ENCODE assay signal across 8 cellular contexts in the genomic region with DNA sequence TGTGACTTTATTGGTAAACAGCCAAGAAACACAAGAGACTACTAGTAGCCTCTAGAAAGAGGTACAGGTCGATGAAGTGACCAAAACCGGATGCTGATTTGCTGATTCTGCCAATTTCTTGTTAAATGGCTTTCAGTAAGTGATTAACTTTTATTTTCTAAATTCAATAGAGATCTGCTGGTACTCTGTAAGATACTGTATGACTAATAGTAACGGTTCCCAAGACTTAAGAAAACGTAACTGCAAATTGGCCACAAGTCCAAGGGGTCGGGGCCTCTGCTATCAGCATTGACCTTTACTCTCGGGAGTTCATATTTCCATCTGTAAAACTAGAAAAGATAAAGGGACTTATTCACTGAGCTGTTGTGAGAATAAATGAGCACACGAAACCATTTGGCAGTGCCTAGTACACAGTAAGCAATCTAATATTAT. TPM values are rescaled to one million over a fixed set of nuclear protein-coding genes. Genes with fewer than 3 reads are reported as not detected.
DNase-seq lines count a peak whose midpoint lies in the region; ATAC-seq and TF ChIP-seq lines count a peak whose summit lies in the region.

No MANE protein-coding gene starts in this region.

- peaks cover 40% of the 10 kb centered on the region for H3K4me1 Mint-ChIP-seq in activated naive CD8-positive, alpha-beta T cell treated with anti-CD3 and anti-CD28 coated beads for 36 hours
- peaks cover 38 to 42% of the 10 kb centered on the region in 2 donors for H3K4me1 Mint-ChIP-seq in natural killer cell

- H3K36me3 Mint-ChIP-seq in activated naive CD8-positive, alpha-beta T cell treated with anti-CD3 and anti-CD28 coated beads for 36 hours = peaks cover 19% of the 10 kb centered on the region
- H3K36me3 Mint-ChIP-seq in natural killer cell = peaks cover 12% of the 10 kb centered on the region

- no peak for TF ChIP-seq CTCF in GM12864 (IDR thresholded peaks at IDR 0.05; ENCODE audit: low read depth, low read length, missing control alignments)
- TF ChIP-seq CTCF in natural killer cell (IDR thresholded peaks at IDR 0.05) = no peak

- DNase-seq in GM12864 (ENCODE audit: low read depth) = no peak
- DNase-seq in activated naive CD8-positive, alpha-beta T cell treated with anti-CD3 and anti-CD28 coated beads for 36 hours = no peak
- DNase-seq in natural killer cell = no peak
- no peak for DNase-seq in germinal center (ENCODE audit: low spot score)
- no peak for DNase-seq in NOMO-1 (lab: John Stamatoyannopoulos, UW; ENCODE audit: unreplicated experiment in 2 of 2)
- no peak for DNase-seq in DMS53 (lab: John Stamatoyannopoulos, UW)
- no peak for DNase-seq in DMS79 (lab: John Stamatoyannopoulos, UW)

- ATAC-seq in HG03066 (IDR thresholded peaks at IDR 0.05; ENCODE audit: low read depth, unreplicated experiment) (peak; percentile 25), natural killer cell (no peak)

- H3K4me3 Mint-ChIP-seq in activated naive CD8-positive, alpha-beta T cell treated with anti-CD3 and anti-CD28 coated beads for 36 hours = peak overlapping the region; percentile 61
- peak overlapping the region; percentile 50 for H3K4me3 Mint-ChIP-seq in natural killer cell

- intact Hi-C loops in natural killer cell (cut with micrococcal nuclease) = loop anchor here (5.0 kb wide), 1 partner anchor 138 kb away; no protein-coding TSS in a partner anchor

- no peak overlapping the region for H3K27ac Mint-ChIP-seq in activated naive CD8-positive, alpha-beta T cell treated with anti-CD3 and anti-CD28 coated beads for 36 hours
- peak overlapping the region; percentile 83 to 90 for H3K27ac Mint-ChIP-seq in natural killer cell

- peaks cover 6% of the 10 kb centered on the region for H3K9me3 Mint-ChIP-seq in activated naive CD8-positive, alpha-beta T cell treated with anti-CD3 and anti-CD28 coated beads for 36 hours
- H3K9me3 Mint-ChIP-seq in natural killer cell = peaks cover 0 to 2% of the 10 kb centered on the region in 2 donors

- H3K4me3 ChIP-seq in GM12864 (ENCODE audit: low read depth, low read length) = peak overlapping the region; percentile 91

- no peaks in the 10 kb centered on the region for H3K27me3 Mint-ChIP-seq in activated naive CD8-positive, alpha-beta T cell treated with anti-CD3 and anti-CD28 coated beads for 36 hours
- no peaks in the 10 kb centered on the region for H3K27me3 Mint-ChIP-seq in natural killer cell (ENCODE audit: low read depth in 2 of 2)

RNA-seq across cellular contexts. Expression of a gene that starts 1.4 kb away (rescaled TPM):
- total RNA-seq in activated naive CD8-positive, alpha-beta T cell treated with anti-CD3 and anti-CD28 coated beads for 36 hours = 10 to 100 TPM; 25.7 to 27.0 TPM
- 10 to 100 TPM; 24.3 to 42.1 (median 37.0) TPM for total RNA-seq in natural killer cell
